Comparison of ENCODE assay signal across 21 cellular contexts in genomic region chr4:83071116-83071515, GRCh38. TPM values are rescaled to one million over a fixed set of nuclear protein-coding genes. Genes with fewer than 3 reads are reported as not detected.
DNase-seq lines count a peak whose midpoint lies in the region; ATAC-seq and TF ChIP-seq lines count a peak whose summit lies in the region.
"Had no signal": no experiment of that assay in that cellular context is flagged by ENCODE, and none has a peak within 500 bp of the region (broad histone marks: within the 10 kb centered on the region; RNA-seq: fewer than 3 reads in every experiment).

No MANE protein-coding gene starts in this region.

- peaks cover 13% of the 10 kb centered on the region for H3K4me1 Mint-ChIP-seq in CD4-positive, alpha-beta T cell (ENCODE audit: low read depth)

- H3K4me3 ChIP-seq in choroid plexus epithelial cell (ENCODE audit: low read depth, low read length), result no peak overlapping the region
- H3K4me3 ChIP-seq: heart left ventricle, suprapubic skin, vagina had no signal

- peak overlapping the region; percentile 3 for H3K27ac Mint-ChIP-seq in CD4-positive, alpha-beta T cell
- H3K27ac Mint-ChIP-seq: dendritic cell treated with granulocyte-macrophage colony-stimulating factor and Interleukin-4, amounts not matched to agents 40 ng/mL and 50 ng/mL, for 4 days; nephron; progenitor cell of endocrine pancreas had no signal

- CTCF ChIA-PET in CD4-positive, alpha-beta T cell (lab: Charles Lee), result interaction anchor here (1.5 to 3.1 kb wide), 2 partner anchors 182 to 189 kb away, joined by 3 to 12 read pairs; no protein-coding TSS in a partner anchor

- H3K27me3 Mint-ChIP-seq in CD4-positive, alpha-beta T cell, result no peaks in the 10 kb centered on the region
- H3K27me3 Mint-ChIP-seq: dendritic cell treated with granulocyte-macrophage colony-stimulating factor and Interleukin-4, amounts not matched to agents 40 ng/mL and 50 ng/mL, for 4 days; progenitor cell of endocrine pancreas had no signal

- H3K27me3 ChIP-seq in CD4-positive, alpha-beta T cell (ENCODE audit: control insufficient read depth, insufficient read depth, low read length), result no peaks in the 10 kb centered on the region
- H3K27me3 ChIP-seq: heart left ventricle, suprapubic skin, vagina had no signal

- no peak overlapping the region for H3K27ac ChIP-seq in CD4-positive, alpha-beta T cell (ENCODE audit: low read depth, low read length)
- H3K27ac ChIP-seq: heart left ventricle, KMS-11, suprapubic skin, vagina had no signal

- H3K4me3 Mint-ChIP-seq in CD4-positive, alpha-beta T cell, result no peak overlapping the region
- H3K4me3 Mint-ChIP-seq: dendritic cell treated with granulocyte-macrophage colony-stimulating factor and Interleukin-4, amounts not matched to agents 40 ng/mL and 50 ng/mL, for 4 days; nephron had no signal

- H3K9me3 ChIP-seq in CD4-positive, alpha-beta T cell (ENCODE audit: control insufficient read depth, low read length), result no peaks in the 10 kb centered on the region
- H3K9me3 ChIP-seq: heart left ventricle, suprapubic skin, vagina had no signal

- POLR2A ChIA-PET in CD4-positive, alpha-beta T cell (lab: Charles Lee), result interaction anchor here (1.0 to 1.2 kb wide), 3 partner anchors 26 to 213 kb away, joined by 4 to 5 read pairs (median 5); partner anchors contain the start of genes COPS4 and COQ2

- DNase-seq in CD4-positive, alpha-beta T cell, result no peak
- peak; percentile 64 for DNase-seq in HCEC 1CT
- DNase-seq in choroid plexus epithelial cell (ENCODE audit: low read depth), result peak; percentile 56
- peak; percentile 79 to 83 for DNase-seq in lung microvascular endothelial cell (ENCODE audit: low read depth in 2 of 2)
- no peak for DNase-seq in NCI-H187 (lab: John Stamatoyannopoulos, UW)
- no peak for DNase-seq in iPS-NIHi7 (ENCODE audit: extremely low spot score)
- DNase-seq in SW480 (ENCODE audit: low spot score), result no peak
- DNase-seq: activated CD4-positive, alpha-beta T cell treated with anti-CD3 and anti-CD28 coated beads for 48 hours; activated naive CD4-positive, alpha-beta T cell treated with Interleukin-2 at 50 U/mL for 16 hours; heart left ventricle; mammary epithelial cell; NCI-H1105; NCI-H82; stimulated activated CD8-positive, alpha-beta memory T cell treated with anti-CD3 and anti-CD28 coated beads, Interleukin-4, amount 100 ng/mL, for 48 hours had no signal

- intact Hi-C loops in CD4-positive, alpha-beta T cell (cut with DNase I, micrococcal nuclease), result loop anchor here in 1 of 2 experiments (5.0 kb wide), 1 partner anchor 41 kb away; the partner anchor contains the start of gene PLAC8

- H3K36me3 Mint-ChIP-seq in CD4-positive, alpha-beta T cell (ENCODE audit: low read depth), result peaks cover 69% of the 10 kb centered on the region

- H3K9me3 Mint-ChIP-seq in CD4-positive, alpha-beta T cell, result no peaks in the 10 kb centered on the region
- H3K9me3 Mint-ChIP-seq: dendritic cell treated with granulocyte-macrophage colony-stimulating factor and Interleukin-4, amounts not matched to agents 40 ng/mL and 50 ng/mL, for 4 days had no signal

- no peak for ATAC-seq in CD4-positive, alpha-beta T cell (ENCODE audit: poor library complexity)
- no peak for ATAC-seq in HG02798 (IDR thresholded peaks at IDR 0.05; ENCODE audit: poor library complexity, unreplicated experiment)
- ATAC-seq: heart left ventricle had no signal

- no peak for TF ChIP-seq CTCF in CD4-positive, alpha-beta T cell (IDR thresholded peaks at IDR 0.05)
- TF ChIP-seq CTCF in choroid plexus epithelial cell (conservative IDR thresholded peaks at IDR 0.05; ENCODE audit: low read depth, low read length), result no peak

RNA-seq across cellular contexts. Expression of gene COPS4, which starts 36.1 kb away (rescaled TPM):
- total RNA-seq in CD4-positive, alpha-beta T cell, result 10 to 100 TPM; 26.0 to 27.6 TPM
- total RNA-seq in lung microvascular endothelial cell, result 73.2 and 82.6 TPM in 2 replicates

RNA-seq across cellular contexts. Expression of gene PLAC8, which starts 43.4 kb away (rescaled TPM):
- 100 to 1,000 TPM; 249 to 259 TPM for total RNA-seq in CD4-positive, alpha-beta T cell
- 0.20 and 0.22 TPM in 2 replicates for total RNA-seq in lung microvascular endothelial cell
- total RNA-seq: vagina had no signal

Comparison
In these comparisons a context has a peak if more than half of its experiments do, and no peak if none do; other contexts are left out.
1. DNase-seq: peak in HCEC 1CT (single experiment), choroid plexus epithelial cell (single experiment) and lung microvascular endothelial cell (2 of 2); none in CD4-positive, alpha-beta T cell (0 of 10), NCI-H187 (0 of 2), iPS-NIHi7 (single experiment) and SW480 (single experiment).
2. RNA of gene PLAC8, which starts 43.4 kb away (total RNA-seq): 249 to 259 TPM in CD4-positive, alpha-beta T cell; 0.20 to 0.22 TPM in lung microvascular endothelial cell; every median in the first group is over 100 times any median in the second.